1 cellular context compared by ENCODE assay signal in the genomic region with DNA sequence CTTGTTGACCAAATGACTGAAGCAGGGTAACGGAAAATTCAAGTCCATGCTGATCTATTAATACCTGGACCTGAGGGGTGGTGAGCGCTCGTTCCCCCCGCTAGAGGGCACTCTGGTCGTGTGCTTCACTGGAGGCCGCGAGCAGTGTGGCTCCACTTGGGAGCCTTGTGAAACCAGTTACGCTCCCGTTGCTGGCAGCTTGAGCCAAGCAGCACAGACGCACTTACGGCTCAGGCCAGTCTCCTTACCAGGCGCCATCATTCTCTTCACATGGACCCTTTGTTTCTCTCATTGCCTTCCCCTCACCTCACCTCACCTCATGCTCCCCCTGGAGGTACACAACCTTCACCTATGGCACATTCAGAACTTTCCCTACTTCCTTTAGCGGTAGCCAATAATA.
TF ChIP-seq lines count a peak whose summit lies in the region.

No MANE protein-coding gene starts in this region.

TF ChIP-seq in K562, 482 proteins besides CTCF, POLR2A, EP300 and RAD21 (continued from another document):
- TF ChIP-seq, protein P1, sequence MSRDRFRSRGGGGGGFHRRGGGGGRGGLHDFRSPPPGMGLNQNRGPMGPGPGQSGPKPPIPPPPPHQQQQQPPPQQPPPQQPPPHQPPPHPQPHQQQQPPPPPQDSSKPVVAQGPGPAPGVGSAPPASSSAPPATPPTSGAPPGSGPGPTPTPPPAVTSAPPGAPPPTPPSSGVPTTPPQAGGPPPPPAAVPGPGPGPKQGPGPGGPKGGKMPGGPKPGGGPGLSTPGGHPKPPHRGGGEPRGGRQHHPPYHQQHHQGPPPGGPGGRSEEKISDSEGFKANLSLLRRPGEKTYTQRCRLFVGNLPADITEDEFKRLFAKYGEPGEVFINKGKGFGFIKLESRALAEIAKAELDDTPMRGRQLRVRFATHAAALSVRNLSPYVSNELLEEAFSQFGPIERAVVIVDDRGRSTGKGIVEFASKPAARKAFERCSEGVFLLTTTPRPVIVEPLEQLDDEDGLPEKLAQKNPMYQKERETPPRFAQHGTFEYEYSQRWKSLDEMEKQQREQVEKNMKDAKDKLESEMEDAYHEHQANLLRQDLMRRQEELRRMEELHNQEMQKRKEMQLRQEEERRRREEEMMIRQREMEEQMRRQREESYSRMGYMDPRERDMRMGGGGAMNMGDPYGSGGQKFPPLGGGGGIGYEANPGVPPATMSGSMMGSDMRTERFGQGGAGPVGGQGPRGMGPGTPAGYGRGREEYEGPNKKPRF (IDR thresholded peaks at IDR 0.05; ENCODE audit: low read depth, low read length) = no peak
- TF ChIP-seq, protein P2, sequence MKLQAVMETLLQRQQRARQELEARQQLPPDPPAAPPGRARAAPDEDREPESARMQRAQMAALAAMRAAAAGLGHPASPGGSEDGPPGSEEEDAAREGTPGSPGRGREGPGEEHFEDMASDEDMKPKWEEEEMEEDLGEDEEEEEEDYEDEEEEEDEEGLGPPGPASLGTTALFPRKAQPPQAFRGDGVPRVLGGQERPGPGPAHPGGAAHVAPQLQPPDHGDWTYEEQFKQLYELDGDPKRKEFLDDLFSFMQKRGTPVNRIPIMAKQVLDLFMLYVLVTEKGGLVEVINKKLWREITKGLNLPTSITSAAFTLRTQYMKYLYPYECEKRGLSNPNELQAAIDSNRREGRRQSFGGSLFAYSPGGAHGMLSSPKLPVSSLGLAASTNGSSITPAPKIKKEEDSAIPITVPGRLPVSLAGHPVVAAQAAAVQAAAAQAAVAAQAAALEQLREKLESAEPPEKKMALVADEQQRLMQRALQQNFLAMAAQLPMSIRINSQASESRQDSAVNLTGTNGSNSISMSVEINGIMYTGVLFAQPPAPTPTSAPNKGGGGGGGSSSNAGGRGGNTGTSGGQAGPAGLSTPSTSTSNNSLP (IDR thresholded peaks at IDR 0.05; ENCODE audit: borderline replicate concordance, low read depth, low read length) = no peak
- TF ChIP-seq GTF2A2 (tag; IDR thresholded peaks at IDR 0.05) = no peak
- TF ChIP-seq, protein P3, sequence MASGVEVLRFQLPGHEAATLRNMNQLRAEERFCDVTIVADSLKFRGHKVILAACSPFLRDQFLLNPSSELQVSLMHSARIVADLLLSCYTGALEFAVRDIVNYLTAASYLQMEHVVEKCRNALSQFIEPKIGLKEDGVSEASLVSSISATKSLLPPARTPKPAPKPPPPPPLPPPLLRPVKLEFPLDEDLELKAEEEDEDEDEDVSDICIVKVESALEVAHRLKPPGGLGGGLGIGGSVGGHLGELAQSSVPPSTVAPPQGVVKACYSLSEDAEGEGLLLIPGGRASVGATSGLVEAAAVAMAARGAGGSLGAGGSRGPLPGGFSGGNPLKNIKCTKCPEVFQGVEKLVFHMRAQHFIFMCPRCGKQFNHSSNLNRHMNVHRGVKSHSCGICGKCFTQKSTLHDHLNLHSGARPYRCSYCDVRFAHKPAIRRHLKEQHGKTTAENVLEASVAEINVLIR (CRISPR knock-in tag; IDR thresholded peaks at IDR 0.05) = no peak
- 0 out of 2 replicates have a peak, but pooled peaks have one; percentile 18 for TF ChIP-seq CC2D1A (IDR thresholded peaks at IDR 0.05)
- TF ChIP-seq, protein P4, sequence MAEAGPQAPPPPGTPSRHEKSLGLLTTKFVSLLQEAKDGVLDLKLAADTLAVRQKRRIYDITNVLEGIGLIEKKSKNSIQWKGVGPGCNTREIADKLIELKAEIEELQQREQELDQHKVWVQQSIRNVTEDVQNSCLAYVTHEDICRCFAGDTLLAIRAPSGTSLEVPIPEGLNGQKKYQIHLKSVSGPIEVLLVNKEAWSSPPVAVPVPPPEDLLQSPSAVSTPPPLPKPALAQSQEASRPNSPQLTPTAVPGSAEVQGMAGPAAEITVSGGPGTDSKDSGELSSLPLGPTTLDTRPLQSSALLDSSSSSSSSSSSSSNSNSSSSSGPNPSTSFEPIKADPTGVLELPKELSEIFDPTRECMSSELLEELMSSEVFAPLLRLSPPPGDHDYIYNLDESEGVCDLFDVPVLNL (CRISPR knock-in tag; IDR thresholded peaks at IDR 0.05; ENCODE audit: low read depth) = no peak
- TF ChIP-seq RB1 (IDR thresholded peaks at IDR 0.05; ENCODE audit: low read depth) = peak; percentile 66
- no peak for TF ChIP-seq ZNF232 (CRISPR knock-in tag; IDR thresholded peaks at IDR 0.05)
- 0 out of 2 replicates have a peak, but pooled peaks have one; percentile 43 for TF ChIP-seq XRCC5 (IDR thresholded peaks at IDR 0.05; ENCODE audit: low read depth, low read length)
- TF ChIP-seq, protein P5, sequence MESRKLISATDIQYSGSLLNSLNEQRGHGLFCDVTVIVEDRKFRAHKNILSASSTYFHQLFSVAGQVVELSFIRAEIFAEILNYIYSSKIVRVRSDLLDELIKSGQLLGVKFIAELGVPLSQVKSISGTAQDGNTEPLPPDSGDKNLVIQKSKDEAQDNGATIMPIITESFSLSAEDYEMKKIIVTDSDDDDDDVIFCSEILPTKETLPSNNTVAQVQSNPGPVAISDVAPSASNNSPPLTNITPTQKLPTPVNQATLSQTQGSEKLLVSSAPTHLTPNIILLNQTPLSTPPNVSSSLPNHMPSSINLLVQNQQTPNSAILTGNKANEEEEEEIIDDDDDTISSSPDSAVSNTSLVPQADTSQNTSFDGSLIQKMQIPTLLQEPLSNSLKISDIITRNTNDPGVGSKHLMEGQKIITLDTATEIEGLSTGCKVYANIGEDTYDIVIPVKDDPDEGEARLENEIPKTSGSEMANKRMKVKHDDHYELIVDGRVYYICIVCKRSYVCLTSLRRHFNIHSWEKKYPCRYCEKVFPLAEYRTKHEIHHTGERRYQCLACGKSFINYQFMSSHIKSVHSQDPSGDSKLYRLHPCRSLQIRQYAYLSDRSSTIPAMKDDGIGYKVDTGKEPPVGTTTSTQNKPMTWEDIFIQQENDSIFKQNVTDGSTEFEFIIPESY (CRISPR knock-in tag; IDR thresholded peaks at IDR 0.05) = no peak
- TF ChIP-seq, protein P6, sequence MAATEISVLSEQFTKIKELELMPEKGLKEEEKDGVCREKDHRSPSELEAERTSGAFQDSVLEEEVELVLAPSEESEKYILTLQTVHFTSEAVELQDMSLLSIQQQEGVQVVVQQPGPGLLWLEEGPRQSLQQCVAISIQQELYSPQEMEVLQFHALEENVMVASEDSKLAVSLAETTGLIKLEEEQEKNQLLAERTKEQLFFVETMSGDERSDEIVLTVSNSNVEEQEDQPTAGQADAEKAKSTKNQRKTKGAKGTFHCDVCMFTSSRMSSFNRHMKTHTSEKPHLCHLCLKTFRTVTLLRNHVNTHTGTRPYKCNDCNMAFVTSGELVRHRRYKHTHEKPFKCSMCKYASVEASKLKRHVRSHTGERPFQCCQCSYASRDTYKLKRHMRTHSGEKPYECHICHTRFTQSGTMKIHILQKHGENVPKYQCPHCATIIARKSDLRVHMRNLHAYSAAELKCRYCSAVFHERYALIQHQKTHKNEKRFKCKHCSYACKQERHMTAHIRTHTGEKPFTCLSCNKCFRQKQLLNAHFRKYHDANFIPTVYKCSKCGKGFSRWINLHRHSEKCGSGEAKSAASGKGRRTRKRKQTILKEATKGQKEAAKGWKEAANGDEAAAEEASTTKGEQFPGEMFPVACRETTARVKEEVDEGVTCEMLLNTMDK (IDR thresholded peaks at IDR 0.05; ENCODE audit: borderline replicate concordance, insufficient read depth, low read depth, low read length, poor library complexity, severe bottlenecking) = peak; percentile 65
- peak; percentile 50; the same call in 1 of the 2 replicates for TF ChIP-seq ARID2 (IDR thresholded peaks at IDR 0.05)
- no peak for TF ChIP-seq ZNF274 (IDR thresholded peaks at IDR 0.05; ENCODE audit: borderline replicate concordance, low read depth, low read length)
- no peak for TF ChIP-seq POLR3G (IDR thresholded peaks at IDR 0.05; ENCODE audit: extremely low read depth, insufficient read length, insufficient replicate concordance)
- peak; percentile 86 for TF ChIP-seq SMC3 (conservative IDR thresholded peaks at IDR 0.05; ENCODE audit: insufficient read depth, low read depth, low read length)
- TF ChIP-seq, protein P7, sequence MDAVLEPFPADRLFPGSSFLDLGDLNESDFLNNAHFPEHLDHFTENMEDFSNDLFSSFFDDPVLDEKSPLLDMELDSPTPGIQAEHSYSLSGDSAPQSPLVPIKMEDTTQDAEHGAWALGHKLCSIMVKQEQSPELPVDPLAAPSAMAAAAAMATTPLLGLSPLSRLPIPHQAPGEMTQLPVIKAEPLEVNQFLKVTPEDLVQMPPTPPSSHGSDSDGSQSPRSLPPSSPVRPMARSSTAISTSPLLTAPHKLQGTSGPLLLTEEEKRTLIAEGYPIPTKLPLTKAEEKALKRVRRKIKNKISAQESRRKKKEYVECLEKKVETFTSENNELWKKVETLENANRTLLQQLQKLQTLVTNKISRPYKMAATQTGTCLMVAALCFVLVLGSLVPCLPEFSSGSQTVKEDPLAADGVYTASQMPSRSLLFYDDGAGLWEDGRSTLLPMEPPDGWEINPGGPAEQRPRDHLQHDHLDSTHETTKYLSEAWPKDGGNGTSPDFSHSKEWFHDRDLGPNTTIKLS (IDR thresholded peaks at IDR 0.05; ENCODE audit: borderline replicate concordance, low read depth) = no peak
